Comparison of ENCODE assay signal across 2 cellular contexts in genomic region chr17:45274033-45274432, GRCh38.
A peak's percentile ranks its signal among the peaks of the same experiment; 100 is the strongest.
TF ChIP-seq lines count a peak whose summit lies in the region.

No MANE protein-coding gene starts in this region.

TF ChIP-seq in liver, 16 proteins besides CTCF, POLR2A, EP300 and RAD21:
- TF ChIP-seq, protein P1, sequence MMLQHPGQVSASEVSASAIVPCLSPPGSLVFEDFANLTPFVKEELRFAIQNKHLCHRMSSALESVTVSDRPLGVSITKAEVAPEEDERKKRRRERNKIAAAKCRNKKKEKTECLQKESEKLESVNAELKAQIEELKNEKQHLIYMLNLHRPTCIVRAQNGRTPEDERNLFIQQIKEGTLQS (IDR thresholded peaks at IDR 0.05): no peak
- TF ChIP-seq RXRA (IDR thresholded peaks at IDR 0.05) (peak in 1 of 2 donors; percentile 45), NR2F2 (IDR thresholded peaks at IDR 0.05) (peak; percentile 13), HNF4G (IDR thresholded peaks at IDR 0.05) (no peak)

TF ChIP-seq in HepG2, 621 proteins besides CTCF, POLR2A, EP300 and RAD21:
- TF ChIP-seq CBX1 (IDR thresholded peaks at IDR 0.05; ENCODE audit: low read depth) (no peak), ZSCAN31 (CRISPR knock-in tag; IDR thresholded peaks at IDR 0.05; ENCODE audit: low read depth) (no peak), GTF3A (CRISPR knock-in tag; conservative IDR thresholded peaks at IDR 0.05) (no peak), ZNF816 (CRISPR knock-in tag; IDR thresholded peaks at IDR 0.05; ENCODE audit: borderline replicate concordance) (no peak), RFX3 (CRISPR knock-in tag; IDR thresholded peaks at IDR 0.05) (no peak), ZBTB1 (CRISPR knock-in tag; IDR thresholded peaks at IDR 0.05; ENCODE audit: borderline replicate concordance) (no peak), ZFP41 (CRISPR knock-in tag; IDR thresholded peaks at IDR 0.05; ENCODE audit: borderline replicate concordance) (no peak), ZNF329 (CRISPR knock-in tag; IDR thresholded peaks at IDR 0.05; ENCODE audit: low read depth) (no peak), HHEX (CRISPR knock-in tag; IDR thresholded peaks at IDR 0.05) (no peak), ZNF570 (CRISPR knock-in tag; IDR thresholded peaks at IDR 0.05; ENCODE audit: borderline replicate concordance) (no peak), ZNF549 (CRISPR knock-in tag; IDR thresholded peaks at IDR 0.05) (no peak), SIX4 (CRISPR knock-in tag; IDR thresholded peaks at IDR 0.05) (no peak), U2AF2 (IDR thresholded peaks at IDR 0.05; ENCODE audit: low read depth, low read length) (no peak), TRIM24 (CRISPR knock-in tag; IDR thresholded peaks at IDR 0.05) (no peak), ZNF451 (CRISPR knock-in tag; IDR thresholded peaks at IDR 0.05) (no peak), NFKBIZ (CRISPR knock-in tag; IDR thresholded peaks at IDR 0.05) (no peak)
- TF ChIP-seq, protein P2, sequence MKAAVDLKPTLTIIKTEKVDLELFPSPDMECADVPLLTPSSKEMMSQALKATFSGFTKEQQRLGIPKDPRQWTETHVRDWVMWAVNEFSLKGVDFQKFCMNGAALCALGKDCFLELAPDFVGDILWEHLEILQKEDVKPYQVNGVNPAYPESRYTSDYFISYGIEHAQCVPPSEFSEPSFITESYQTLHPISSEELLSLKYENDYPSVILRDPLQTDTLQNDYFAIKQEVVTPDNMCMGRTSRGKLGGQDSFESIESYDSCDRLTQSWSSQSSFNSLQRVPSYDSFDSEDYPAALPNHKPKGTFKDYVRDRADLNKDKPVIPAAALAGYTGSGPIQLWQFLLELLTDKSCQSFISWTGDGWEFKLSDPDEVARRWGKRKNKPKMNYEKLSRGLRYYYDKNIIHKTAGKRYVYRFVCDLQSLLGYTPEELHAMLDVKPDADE (CRISPR knock-in tag; IDR thresholded peaks at IDR 0.05): no peak
- TF ChIP-seq, protein P3, sequence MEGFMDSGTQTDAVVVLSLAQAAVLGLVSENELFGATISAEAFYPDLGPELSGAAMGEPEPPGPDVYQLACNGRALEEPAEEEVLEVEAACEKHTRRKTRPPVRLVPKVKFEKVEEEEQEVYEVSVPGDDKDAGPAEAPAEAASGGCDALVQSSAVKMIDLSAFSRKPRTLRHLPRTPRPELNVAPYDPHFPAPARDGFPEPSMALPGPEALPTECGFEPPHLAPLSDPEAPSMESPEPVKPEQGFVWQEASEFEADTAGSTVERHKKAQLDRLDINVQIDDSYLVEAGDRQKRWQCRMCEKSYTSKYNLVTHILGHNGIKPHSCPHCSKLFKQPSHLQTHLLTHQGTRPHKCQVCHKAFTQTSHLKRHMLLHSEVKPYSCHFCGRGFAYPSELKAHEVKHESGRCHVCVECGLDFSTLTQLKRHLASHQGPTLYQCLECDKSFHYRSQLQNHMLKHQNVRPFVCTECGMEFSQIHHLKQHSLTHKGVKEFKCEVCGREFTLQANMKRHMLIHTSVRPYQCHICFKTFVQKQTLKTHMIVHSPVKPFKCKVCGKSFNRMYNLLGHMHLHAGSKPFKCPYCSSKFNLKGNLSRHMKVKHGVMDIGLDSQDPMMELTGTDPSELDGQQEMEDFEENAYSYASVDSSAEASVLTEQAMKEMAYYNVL (CRISPR knock-in tag; IDR thresholded peaks at IDR 0.05; ENCODE audit: borderline replicate concordance): no peak
